Comparison of ENCODE assay signal across 23 cellular contexts in genomic region chr14:79822034-79822433, GRCh38.
"Had no signal": no experiment of that assay in that cellular context is flagged by ENCODE, and none has a peak within 500 bp of the region (broad histone marks: within the 10 kb centered on the region; RNA-seq: fewer than 3 reads in every experiment).

No MANE protein-coding gene starts in this region.

- H3K9me3 ChIP-seq: left lung, lower lobe of right lung, pancreas, prostate gland, spleen, tibial nerve, uterus had no signal

- H3K36me3 ChIP-seq: left lung, lower lobe of right lung, pancreas, prostate gland, spleen, tibial nerve, uterus had no signal

- ATAC-seq: left cardiac atrium; left lung; lower lobe of right lung; naive thymus-derived CD4-positive, alpha-beta T cell; natural killer cell treated with Interleukin-12 subunit alpha and Interleukin-12 subunit beta and Interleukin-15 and Interleukin-18, amount 100 ng/mL, for 72 hours; pancreas; right cardiac atrium; sciatic nerve; stimulated activated effector memory CD8-positive, alpha-beta T cell treated with anti-CD3 and anti-CD28 coated beads, Interleukin-12 subunit alpha, Interleukin-12 subunit beta, amount 100 ng/mL, for 72 hours had no signal

- H3K4me1 ChIP-seq: left lung, lower lobe of right lung, pancreas, prostate gland, spleen, uterus had no signal

- H3K4me3 ChIP-seq: left lung, lower lobe of right lung, pancreas, prostate gland, spleen, tibial nerve, uterus had no signal

- H3K27me3 ChIP-seq: left lung, pancreas, spleen, tibial nerve, uterus had no signal

- DNase-seq: hippocampal formation; kidney glomerular epithelial cell; left cardiac atrium; left lung; lower lobe of right lung; mammary epithelial cell; mesendoderm; naive thymus-derived CD4-positive, alpha-beta T cell; nucleus accumbens; pancreas; posterior cingulate gyrus; retina; right cardiac atrium; small intestine; spleen; stimulated activated CD4-positive, alpha-beta T cell treated with anti-CD3 and anti-CD28 coated beads, Interleukin-4, amount 100 ng/mL, for 24 hours; stimulated activated naive CD4-positive, alpha-beta T cell; uterus had no signal

- H3K27ac ChIP-seq: left lung, lower lobe of right lung, pancreas, prostate gland, spleen had no signal
